ENCODE assay signal across 23 cellular contexts in genomic region chr22:25558341-25558740, GRCh38.
"Had no signal": no experiment of that assay in that cellular context is flagged by ENCODE, and none has a peak within 500 bp of the region (broad histone marks: within the 10 kb centered on the region; RNA-seq: fewer than 3 reads in every experiment).

No MANE protein-coding gene starts in this region.

- H3K9ac ChIP-seq: parathyroid adenoma had no signal

- H3K9me3 Mint-ChIP-seq: mesothelial cell of epicardium; naive B cell; natural killer cell treated with Interleukin-12 subunit alpha and Interleukin-12 subunit beta and Interleukin-15 and Interleukin-18, amount 100 ng/mL, for 72 hours; neural crest cell; type B pancreatic cell had no signal

- H3K9me3 ChIP-seq: gastrocnemius medialis, mucosa of descending colon, right lobe of liver, stomach, testis, tibial artery had no signal

- DNase-seq: cortex of kidney; effector CD4-positive, alpha-beta T cell; gastrocnemius medialis; head of caudate nucleus; kidney; mesenchymal stem cell; mucosa of descending colon; naive B cell; right lobe of liver; small intestine; stimulated activated CD4-positive, alpha-beta T cell treated with anti-CD3 and anti-CD28 coated beads, Interleukin-15, amount 100 ng/mL, for 24 hours; stimulated activated CD4-positive, alpha-beta T cell treated with anti-CD3 and anti-CD28 coated beads, Interleukin-2, amount 100 ng/mL, for 48 hours; stimulated activated naive CD4-positive, alpha-beta T cell; stomach; testis; tibial artery had no signal

- H3K4me3 Mint-ChIP-seq: mesothelial cell of epicardium; naive B cell; natural killer cell treated with Interleukin-12 subunit alpha and Interleukin-12 subunit beta and Interleukin-15 and Interleukin-18, amount 100 ng/mL, for 72 hours; neural crest cell; type B pancreatic cell had no signal

- H3K27me3 Mint-ChIP-seq: naive B cell had no signal

- H3K4me3 ChIP-seq: dorsolateral prefrontal cortex, gastrocnemius medialis, mucosa of descending colon, right lobe of liver, stomach, testis, tibial artery had no signal

- H3K36me3 Mint-ChIP-seq: mesothelial cell of epicardium; naive B cell; natural killer cell treated with Interleukin-12 subunit alpha and Interleukin-12 subunit beta and Interleukin-15 and Interleukin-18, amount 100 ng/mL, for 72 hours; type B pancreatic cell had no signal

- FAIRE-seq: kidney, small intestine had no signal

- H3K27ac Mint-ChIP-seq: mesothelial cell of epicardium; natural killer cell treated with Interleukin-12 subunit alpha and Interleukin-12 subunit beta and Interleukin-15 and Interleukin-18, amount 100 ng/mL, for 72 hours; progenitor cell of endocrine pancreas; type B pancreatic cell had no signal

- H3K27me3 ChIP-seq: dorsolateral prefrontal cortex, gastrocnemius medialis, right lobe of liver, stomach, testis, tibial artery had no signal

- H3K36me3 ChIP-seq: gastrocnemius medialis, right lobe of liver, stomach, tibial artery had no signal

- H3K27ac ChIP-seq: dorsolateral prefrontal cortex, gastrocnemius medialis, parathyroid adenoma, right lobe of liver, stomach, testis, tibial artery had no signal

- H3K4me1 ChIP-seq: gastrocnemius medialis, parathyroid adenoma, testis had no signal
